10 cellular contexts compared by ENCODE assay signal in the genomic region with DNA sequence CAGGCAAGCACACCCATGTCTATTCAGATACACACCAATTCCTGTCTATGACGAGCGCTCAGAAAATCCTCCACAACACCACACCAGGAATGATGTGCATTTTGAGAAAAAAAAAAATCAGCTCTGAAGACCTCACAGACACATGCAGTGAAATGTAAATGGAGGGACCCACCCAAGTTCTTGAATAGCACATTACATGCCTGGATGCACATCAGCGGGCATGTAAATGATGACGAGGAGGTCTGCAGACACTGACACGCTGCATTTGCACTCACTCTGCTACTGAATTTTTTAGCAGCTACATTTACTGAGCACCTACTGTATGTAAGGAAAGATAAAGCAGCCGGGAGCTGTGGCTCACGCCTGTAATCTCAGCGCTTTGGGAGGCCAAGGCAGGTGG. TPM values are rescaled to one million over a fixed set of nuclear protein-coding genes. Genes with fewer than 3 reads are reported as not detected.
DNase-seq lines count a peak whose midpoint lies in the region; ATAC-seq lines count a peak whose summit lies in the region.
"Had no signal": no experiment of that assay in that cellular context is flagged by ENCODE, and none has a peak within 500 bp of the region (broad histone marks: within the 10 kb centered on the region; RNA-seq: fewer than 3 reads in every experiment).

No MANE protein-coding gene starts in this region.

- H3K27ac Mint-ChIP-seq in activated T-helper 17 cell treated with anti-CD3 and anti-CD28 coated beads, Interleukin-2, amount 50 U/mL, for 72 hours: no peak overlapping the region

- DNase-seq in Caki2 (ENCODE audit: low read depth) (peak; percentile 94), NCI-H187 treated with DMSO at 0.1 percent for 48 hours (lab: John Stamatoyannopoulos, UW) (peak; percentile 25), germinal center (ENCODE audit: low spot score) (peak; percentile 56), cerebellar nuclear complex (lab: John Stamatoyannopoulos, UW) (no peak), T-helper 9 cell (no peak)
- DNase-seq: left ventricle myocardium inferior, T1000 had no signal

- peak; percentile 58 for ATAC-seq in GM21447 (IDR thresholded peaks at IDR 0.05; ENCODE audit: unreplicated experiment)
- ATAC-seq in activated T-helper 17 cell treated with anti-CD3 and anti-CD28 coated beads, Interleukin-2, amount 50 U/mL, for 72 hours (replicated peaks): no peak

- no peaks in the 10 kb centered on the region for H3K27me3 Mint-ChIP-seq in activated T-helper 17 cell treated with anti-CD3 and anti-CD28 coated beads, Interleukin-2, amount 50 U/mL, for 72 hours

- no peak overlapping the region for H3K4me3 Mint-ChIP-seq in activated T-helper 17 cell treated with anti-CD3 and anti-CD28 coated beads, Interleukin-2, amount 50 U/mL, for 72 hours

- H3K4me1 Mint-ChIP-seq in activated T-helper 17 cell treated with anti-CD3 and anti-CD28 coated beads, Interleukin-2, amount 50 U/mL, for 72 hours: peaks cover 29% of the 10 kb centered on the region

- in situ Hi-C loops in Caki2 (cut with HindIII; ENCODE audit: low pct_unique_long_range_greater_than_20kb, low sequenced_read_pairs): no loop called here

- H3K9me3 Mint-ChIP-seq in activated T-helper 17 cell treated with anti-CD3 and anti-CD28 coated beads, Interleukin-2, amount 50 U/mL, for 72 hours: no peaks in the 10 kb centered on the region
- H3K9me3 Mint-ChIP-seq: activated naive CD4-positive, alpha-beta T cell treated with anti-CD3 and anti-CD28 coated beads, Interleukin-2, amount 50 U/mL, for 72 hours had no signal

- no peaks in the 10 kb centered on the region for H3K36me3 Mint-ChIP-seq in activated T-helper 17 cell treated with anti-CD3 and anti-CD28 coated beads, Interleukin-2, amount 50 U/mL, for 72 hours (ENCODE audit: low read depth)
- H3K36me3 Mint-ChIP-seq: activated naive CD4-positive, alpha-beta T cell treated with anti-CD3 and anti-CD28 coated beads, Interleukin-2, amount 50 U/mL, for 72 hours had no signal

RNA-seq across cellular contexts. Expression of a gene that starts 14.7 kb away (rescaled TPM):
- 0.74 and 5.3 TPM in 2 replicates for total RNA-seq in Caki2 (2014; rRNA removed; shearing (Covaris generic); ENCODE audit: low replicate concordance)
- 1 to 10 TPM; 4.3 to 5.2 TPM for total RNA-seq in activated T-helper 17 cell treated with anti-CD3 and anti-CD28 coated beads, Interleukin-2, amount 50 U/mL, for 72 hours

RNA-seq across cellular contexts. Expression of a gene that starts 19.0 kb away (rescaled TPM):
- total RNA-seq in Caki2 (2014; rRNA removed; shearing (Covaris generic); ENCODE audit: low replicate concordance): 170 and 190 TPM in 2 replicates
- total RNA-seq in activated T-helper 17 cell treated with anti-CD3 and anti-CD28 coated beads, Interleukin-2, amount 50 U/mL, for 72 hours: 10 to 100 TPM; 13.4 to 20.0 TPM

RNA-seq across cellular contexts. Expression of a gene that starts 36.2 kb away (rescaled TPM):
- 4.2 and 9.4 TPM in 2 replicates for total RNA-seq in Caki2 (2014; rRNA removed; shearing (Covaris generic); ENCODE audit: low replicate concordance)
- 1 to 10 TPM; 4.0 to 6.5 TPM for total RNA-seq in activated T-helper 17 cell treated with anti-CD3 and anti-CD28 coated beads, Interleukin-2, amount 50 U/mL, for 72 hours

RNA-seq across cellular contexts. Expression of a gene that starts 46.5 kb away (rescaled TPM):
- 245 and 298 TPM in 2 replicates for total RNA-seq in Caki2 (2014; rRNA removed; shearing (Covaris generic); ENCODE audit: low replicate concordance)
- 10 to 100 TPM; 81.9 to 84.0 TPM for total RNA-seq in activated T-helper 17 cell treated with anti-CD3 and anti-CD28 coated beads, Interleukin-2, amount 50 U/mL, for 72 hours

Comparison
In these comparisons a context has a peak if more than half of its experiments do, and no peak if none do; other contexts are left out.
1. DNase-seq: peak in Caki2 (single experiment), NCI-H187 treated with DMSO at 0.1 percent for 48 hours (single experiment) and germinal center (single experiment); none in cerebellar nuclear complex (0 of 2) and T-helper 9 cell (single experiment).